24 cellular contexts compared by ENCODE assay signal in the genomic region with DNA sequence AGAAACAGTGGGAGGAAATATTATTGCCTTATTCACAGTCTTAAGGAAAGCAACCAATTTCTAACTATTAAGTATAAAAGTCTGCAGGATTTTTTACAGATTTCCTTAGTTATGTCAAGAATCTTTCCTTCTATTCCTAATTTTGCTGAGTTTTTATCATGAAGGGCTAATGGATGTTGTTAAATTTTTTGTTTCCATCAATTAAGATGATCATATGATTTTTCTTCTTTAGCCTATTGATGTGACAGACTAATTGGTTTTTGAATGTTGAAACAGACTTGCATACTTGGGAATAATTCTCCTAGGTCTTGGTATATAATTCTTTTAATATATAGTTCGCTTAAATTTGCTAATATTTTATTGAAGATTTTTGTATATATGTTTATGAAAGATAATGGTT.
"Had no signal": no experiment of that assay in that cellular context is flagged by ENCODE, and none has a peak within 500 bp of the region (broad histone marks: within the 10 kb centered on the region; RNA-seq: fewer than 3 reads in every experiment).

No MANE protein-coding gene starts in this region.

- H3K4me3 ChIP-seq: colonic mucosa, esophagus muscularis mucosa, gastroesophageal sphincter, heart left ventricle, hepatocyte, left lung, prostate gland, skin epidermis, spleen, testis, tibial nerve, upper lobe of left lung had no signal

- H3K79me2 ChIP-seq: hepatocyte had no signal

- H2AFZ ChIP-seq: hepatocyte had no signal

- H3K4me2 ChIP-seq: hepatocyte had no signal

- H3K4me1 ChIP-seq: colonic mucosa, esophagus muscularis mucosa, foreskin keratinocyte, gastroesophageal sphincter, heart left ventricle, left lung, prostate gland, spleen, testis, tibial nerve, upper lobe of left lung had no signal

- DNase-seq: colonic mucosa; effector memory CD4-positive, alpha-beta T cell; foreskin keratinocyte; heart left ventricle; left cardiac atrium; left lung; mesendoderm; midbrain; naive thymus-derived CD8-positive, alpha-beta T cell; nephron progenitor cell; nucleus accumbens; right cardiac atrium; spleen; stimulated activated CD4-positive, alpha-beta T cell treated with anti-CD3 and anti-CD28 coated beads, Interleukin-4, amount 100 ng/mL, for 4 hours; stimulated activated naive CD8-positive, alpha-beta T cell treated with anti-CD3 and anti-CD28 coated beads, Interleukin-15, Interleukin-2, amounts not matched to agents 100 U/mL and 50 U/mL, for 24 hours; substantia nigra; testis; upper lobe of left lung had no signal

- H3K36me3 ChIP-seq: colonic mucosa, esophagus muscularis mucosa, gastroesophageal sphincter, heart left ventricle, left lung, prostate gland, spleen, tibial nerve, upper lobe of left lung had no signal

- H3K27ac ChIP-seq: colonic mucosa, esophagus muscularis mucosa, foreskin keratinocyte, gastroesophageal sphincter, heart left ventricle, hepatocyte, left lung, prostate gland, skin epidermis, spleen, testis, tibial nerve, upper lobe of left lung had no signal

- H3K27me3 ChIP-seq: colonic mucosa, esophagus muscularis mucosa, foreskin keratinocyte, gastroesophageal sphincter, heart left ventricle, hepatocyte, left lung, spleen, testis, tibial nerve, upper lobe of left lung had no signal

- H3K9me3 ChIP-seq: colonic mucosa, gastroesophageal sphincter, prostate gland, testis, upper lobe of left lung had no signal
